9 cellular contexts compared by ENCODE assay signal in the genomic region with DNA sequence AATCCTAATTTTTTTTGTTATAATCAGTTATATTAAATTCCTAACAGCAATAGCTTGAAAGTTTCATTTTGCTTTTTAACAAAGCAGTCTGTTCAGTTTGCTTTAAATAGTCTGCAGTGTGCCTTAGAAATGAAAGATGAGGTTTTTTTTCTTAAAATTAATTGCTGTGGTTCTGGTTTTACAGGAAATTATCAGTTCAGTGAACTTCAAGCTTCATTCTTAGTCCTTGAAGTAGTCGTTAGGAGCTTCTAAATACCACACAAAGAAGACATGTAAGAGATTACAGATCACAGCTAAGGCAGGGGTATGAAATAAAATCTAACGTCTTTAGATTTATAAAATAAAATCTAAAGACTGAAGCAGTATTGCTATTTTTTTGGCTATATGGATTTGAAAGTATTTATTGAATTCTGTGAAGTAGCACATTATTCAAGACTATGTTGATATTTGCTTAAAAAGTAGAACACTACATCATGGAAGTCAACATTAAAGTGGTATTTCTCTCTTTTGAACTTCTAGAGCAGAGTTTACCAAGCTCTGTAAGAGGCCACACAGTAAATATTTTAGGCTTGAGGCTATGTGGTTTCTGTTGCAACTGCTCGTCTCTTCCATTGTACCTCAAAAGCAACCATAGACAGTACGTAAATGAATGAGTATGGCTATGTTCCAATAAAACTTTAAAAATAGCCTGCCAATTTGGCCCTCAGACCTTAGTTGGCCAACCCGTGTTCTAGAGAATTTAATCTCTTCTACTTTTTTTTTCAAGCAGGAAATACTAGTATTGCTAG. TPM values are rescaled to one million over a fixed set of nuclear protein-coding genes. Genes with fewer than 3 reads are reported as not detected.
DNase-seq lines count a peak whose midpoint lies in the region; ATAC-seq and TF ChIP-seq lines count a peak whose summit lies in the region.
"Had no signal": no experiment of that assay in that cellular context is flagged by ENCODE, and none has a peak within 500 bp of the region (broad histone marks: within the 10 kb centered on the region; RNA-seq: fewer than 3 reads in every experiment).

No MANE protein-coding gene starts in this region.

- DNase-seq in NOMO-1 (lab: John Stamatoyannopoulos, UW; ENCODE audit: unreplicated experiment in 2 of 2): peak; percentile 73 to 90
- no peak for DNase-seq in effector memory CD4-positive, alpha-beta T cell
- no peak for DNase-seq in psoas muscle
- DNase-seq in kidney glomerular epithelial cell (lab: John Stamatoyannopoulos, UW): no peak
- DNase-seq in BE2C: no peak
- no peak for DNase-seq in SHP77 treated with DMSO at 0.1 percent for 48 hours (lab: John Stamatoyannopoulos, UW)

- intact Hi-C loops in psoas muscle (cut with DNase I): no loop called here

- ATAC-seq in GM18499 (IDR thresholded peaks at IDR 0.05; ENCODE audit: insufficient read depth, unreplicated experiment) (peak; percentile 45), HG02588 (IDR thresholded peaks at IDR 0.05; ENCODE audit: unreplicated experiment) (peak; percentile 66), psoas muscle (peak; percentile 61 to 87 (median 80))

- H3K4me3 ChIP-seq in effector memory CD4-positive, alpha-beta T cell (ENCODE audit: insufficient read depth, low read depth, low read length, poor library complexity, severe bottlenecking): peak overlapping the region; percentile 3
- H3K4me3 ChIP-seq in psoas muscle (no peak overlapping the region), BE2C (ENCODE audit: low read depth, low read length) (no peak overlapping the region)
- H3K4me3 ChIP-seq: SJCRH30 had no signal

- H3K27ac ChIP-seq in effector memory CD4-positive, alpha-beta T cell (ENCODE audit: insufficient read depth, low read length, poor library complexity, severe bottlenecking): peak overlapping the region; percentile 52
- H3K27ac ChIP-seq in psoas muscle: no peak overlapping the region
- H3K27ac ChIP-seq: SJCRH30 had no signal

- H3K4me1 ChIP-seq in effector memory CD4-positive, alpha-beta T cell (ENCODE audit: control insufficient read depth, insufficient read depth, low read length, poor library complexity, severe bottlenecking): peaks cover 10% of the 10 kb centered on the region
- H3K4me1 ChIP-seq in psoas muscle (peaks cover 24% of the 10 kb centered on the region), BE2C (peaks cover 10% of the 10 kb centered on the region)

- no peaks in the 10 kb centered on the region for H3K27me3 ChIP-seq in effector memory CD4-positive, alpha-beta T cell (replicated peaks; ENCODE audit: control insufficient read depth, insufficient read depth, low read length, poor library complexity, severe bottlenecking)
- no peaks in the 10 kb centered on the region for H3K27me3 ChIP-seq in psoas muscle (ENCODE audit: insufficient read depth in 3 of 3, low read length in 2 of 3)
- H3K27me3 ChIP-seq in BE2C: no peaks in the 10 kb centered on the region
- H3K27me3 ChIP-seq: SJCRH30 had no signal

- peaks cover 19% of the 10 kb centered on the region for H3K36me3 ChIP-seq in effector memory CD4-positive, alpha-beta T cell (ENCODE audit: control insufficient read depth, insufficient read depth, low read length)
- H3K36me3 ChIP-seq in psoas muscle (ENCODE audit: insufficient read depth in 1 of 2, low read depth in 1 of 2) (peaks cover 2 to 8% of the 10 kb centered on the region in 2 donors), BE2C (no peaks in the 10 kb centered on the region)
- H3K36me3 ChIP-seq: SJCRH30 had no signal

- TF ChIP-seq CTCF in psoas muscle (IDR thresholded peaks at IDR 0.05) (no peak), BE2C (IDR thresholded peaks at IDR 0.05; ENCODE audit: low read depth, low read length) (no peak)

- WGBS in psoas muscle, 3 donors: 10 to 16% (median 14%) methylated on average over 5 of the region's 5 CpGs

- H3K9me3 ChIP-seq in effector memory CD4-positive, alpha-beta T cell (ENCODE audit: control insufficient read depth, low read length): no peaks in the 10 kb centered on the region
- no peaks in the 10 kb centered on the region for H3K9me3 ChIP-seq in psoas muscle
- H3K9me3 ChIP-seq in BE2C: no peaks in the 10 kb centered on the region
- H3K9me3 ChIP-seq: SJCRH30 had no signal

RNA-seq across cellular contexts. Expression of a gene that starts 7.9 kb away (rescaled TPM):
- total RNA-seq in psoas muscle: 10 to 100 TPM in 1 of 4 donors, 1 to 10 TPM in 3; 7.1 to 10.4 (median 7.6) TPM
- polyA plus RNA-seq in psoas muscle: 10 to 100 TPM in 1 of 3 donors, 1 to 10 TPM in 2; 6.2 to 15.4 (median 9.1) TPM
- polyA plus RNA-seq in BE2C (2012; ENCODE audit: insufficient read depth, insufficient read length, low read depth): 2.5 TPM

Comparison
In these comparisons a context has a peak if more than half of its experiments do, and no peak if none do; other contexts are left out.
1. DNase-seq: peak in NOMO-1 (2 of 2); none in effector memory CD4-positive, alpha-beta T cell (0 of 3), psoas muscle (0 of 2), kidney glomerular epithelial cell (single experiment), BE2C (single experiment) and SHP77 treated with DMSO at 0.1 percent for 48 hours (single experiment).
2. Peak in every context shown above with its lines, with median percentiles within 50 percentile points of each other: ATAC-seq.